3 cellular contexts compared by ENCODE assay signal in the genomic region with DNA sequence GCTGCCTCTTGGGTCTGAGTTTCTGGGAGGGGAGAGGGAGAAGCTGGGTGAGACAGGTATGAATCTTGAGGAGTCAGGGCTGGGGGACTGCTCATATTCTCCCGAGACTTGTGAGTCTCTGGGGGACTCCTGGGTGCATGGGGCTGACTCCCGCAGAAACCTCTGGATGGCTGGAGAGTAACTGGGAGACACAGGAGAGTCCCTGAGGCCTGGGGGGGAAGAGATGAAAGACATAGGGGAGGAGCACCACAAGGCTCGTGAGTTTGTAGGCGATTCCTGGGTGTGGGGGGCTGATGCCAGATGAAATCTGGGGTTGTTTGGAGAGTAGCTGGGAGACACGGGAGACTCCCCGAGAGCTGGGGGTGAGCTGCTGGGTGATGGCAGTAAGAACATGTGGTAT.
DNase-seq lines count a peak whose midpoint lies in the region; TF ChIP-seq lines count a peak whose summit lies in the region.
"Not testable (repeated sequence)": the region's sequence is repeated elsewhere in the genome, so short reads cannot be mapped to it uniquely, and the experiment has no call there.

No MANE protein-coding gene starts in this region.

- not testable (repeated sequence) for H3F3A ChIP-seq in neural progenitor cell (ENCODE audit: low read depth)

- H3K27ac Mint-ChIP-seq in endodermal cell (peak overlapping the region; percentile 28), neural progenitor cell (peak overlapping the region; percentile 26)

- H3K79me2 ChIP-seq in neural progenitor cell (ENCODE audit: low read depth): not testable (repeated sequence)

- not testable (repeated sequence) for H3K36me3 ChIP-seq in endodermal cell (ENCODE audit: control insufficient read depth, insufficient read depth, low read length); neural progenitor cell

- not testable (repeated sequence) for H3K4me1 Mint-ChIP-seq in endodermal cell, neural progenitor cell

- peak; percentile 26 for DNase-seq in endodermal cell
- peak; percentile 71 for DNase-seq in mesenteric fat pad (ENCODE audit: low spot score)
- DNase-seq in neural progenitor cell (ENCODE audit: low spot score): not testable (repeated sequence)

- not testable (repeated sequence) for H3K4me2 ChIP-seq in neural progenitor cell

- H3K9ac ChIP-seq in endodermal cell (ENCODE audit: extremely low read depth, low read length, poor library complexity, severe bottlenecking); neural progenitor cell: not testable (repeated sequence)

- not testable (repeated sequence) for H3K27me3 ChIP-seq in endodermal cell (ENCODE audit: control insufficient read depth, insufficient read depth, low read length, poor library complexity, severe bottlenecking); neural progenitor cell

- TF ChIP-seq CTCF in endodermal cell (conservative IDR thresholded peaks at IDR 0.05); neural progenitor cell (IDR thresholded peaks at IDR 0.05): not testable (repeated sequence)

- H3K4me3 ChIP-seq in endodermal cell (ENCODE audit: low read length); neural progenitor cell: not testable (repeated sequence)

- H3K4me1 ChIP-seq in endodermal cell (ENCODE audit: control insufficient read depth, insufficient read depth, low read length); neural progenitor cell: not testable (repeated sequence)

- not testable (repeated sequence) for H2AFZ ChIP-seq in neural progenitor cell (replicated peaks)

- not testable (repeated sequence) for H3K27me3 Mint-ChIP-seq in endodermal cell (ENCODE audit: insufficient read depth); neural progenitor cell (ENCODE audit: insufficient read depth, low read depth)

- 95 to 100% methylated on average over 1 to 6 of the region's 6 CpGs for WGBS in endodermal cell (ENCODE audit: insufficient coverage in 1 of 2, insufficient read length in 1 of 2), 2 experiments

- H3K9me3 Mint-ChIP-seq in endodermal cell (peaks cover 32% of the 10 kb centered on the region), neural progenitor cell (peaks cover 29% of the 10 kb centered on the region)

- not testable (repeated sequence) for H3K9me3 ChIP-seq in endodermal cell (ENCODE audit: control insufficient read depth, low read length); neural progenitor cell (ENCODE audit: low read depth)

- H3K4me3 Mint-ChIP-seq in endodermal cell, neural progenitor cell: not testable (repeated sequence)

- H4K20me1 ChIP-seq in neural progenitor cell (ENCODE audit: low read depth): not testable (repeated sequence)

- H3K27ac ChIP-seq in endodermal cell (ENCODE audit: low read depth, low read length); neural progenitor cell: not testable (repeated sequence)

- not testable (repeated sequence) for H3K36me3 Mint-ChIP-seq in endodermal cell (ENCODE audit: low read depth); neural progenitor cell
